In genomic region chr10:22854935-22855421, GRCh38 we compare ENCODE assay signal across 17 cellular contexts.
DNase-seq lines count a peak whose midpoint lies in the region; ATAC-seq and TF ChIP-seq lines count a peak whose summit lies in the region.
"Had no signal": no experiment of that assay in that cellular context is flagged by ENCODE, and none has a peak within 500 bp of the region (broad histone marks: within the 10 kb centered on the region; RNA-seq: fewer than 3 reads in every experiment).

No MANE protein-coding gene starts in this region.

- no peaks in the 10 kb centered on the region for H3K27me3 ChIP-seq in heart right ventricle
- H3K27me3 ChIP-seq in thoracic aorta (replicated peaks; ENCODE audit: insufficient read depth), result no peaks in the 10 kb centered on the region

- peaks cover 0 to 25% (median 16%) of the 10 kb centered on the region in 9 donors for H3K4me1 ChIP-seq in heart right ventricle
- H3K4me1 ChIP-seq in thoracic aorta (ENCODE audit: control insufficient read depth in 1 of 2, low read depth in 2 of 2), result peaks cover 8 to 27% of the 10 kb centered on the region in 2 donors

- no peak overlapping the region for H3K4me3 ChIP-seq in heart right ventricle
- H3K4me3 ChIP-seq in thoracic aorta, result no peak overlapping the region
- H3K4me3 ChIP-seq: lung, skin epidermis had no signal

- H3K9me3 ChIP-seq in heart right ventricle (no peaks in the 10 kb centered on the region), thoracic aorta (no peaks in the 10 kb centered on the region)

- TF ChIP-seq CTCF in VCaP (conservative IDR thresholded peaks at IDR 0.05) (peak; percentile 46), heart right ventricle (IDR thresholded peaks at IDR 0.05) (peak in 5 of 9 donors; percentile 24 to 47 (median 39)), thoracic aorta (IDR thresholded peaks at IDR 0.05) (no peak)

- H3K36me3 ChIP-seq in heart right ventricle (no peaks in the 10 kb centered on the region), thoracic aorta (no peaks in the 10 kb centered on the region)

- H3K27ac ChIP-seq in VCaP (no peak overlapping the region), heart right ventricle (peak overlapping the region in 7 of 10 donors; percentile 25 to 76 (median 68)), thoracic aorta (peak overlapping the region in 1 of 2 donors; percentile 16), caudate nucleus (ENCODE audit: low read depth, low read length) (no peak overlapping the region)
- H3K27ac ChIP-seq: epithelial cell of prostate, skin epidermis had no signal

- 25 to 28% methylated on average over 4 of the region's 4 CpGs for WGBS in heart right ventricle, 2 donors

- DNase-seq in LHCN-M2 (ENCODE audit: low read depth) (peak; percentile 43), heart right ventricle (peak in 1 of 2 donors; percentile 6), thoracic aorta (ENCODE audit: low spot score) (no peak), hippocampal formation (lab: John Stamatoyannopoulos, UW) (no peak), KG1 (lab: John Stamatoyannopoulos, UW) (no peak), caudate nucleus (lab: John Stamatoyannopoulos, UW) (no peak)
- no peak for DNase-seq in activated CD8-positive, alpha-beta memory T cell treated with anti-CD3 and anti-CD28 coated beads, Interleukin-2, amount 50 U/mL, for 48 hours
- DNase-seq: activated naive CD4-positive, alpha-beta T cell treated with anti-CD3 and anti-CD28 coated beads for 36 hours; CD8-positive, alpha-beta memory T cell; NCI-H187 treated with DMSO at 0.1 percent for 48 hours; NCI-H774; SIG-M5; stimulated activated naive CD8-positive, alpha-beta T cell treated with anti-CD3 and anti-CD28 coated beads, Interleukin-15, amount 100 ng/mL, for 72 hours had no signal

- intact Hi-C loops in heart right ventricle (cut with DNase I), result loop anchor here in 1 of 10 donors (10.0 kb wide), 1 partner anchor 140 kb away; the partner anchor contains the start of gene PIP4K2A

- ATAC-seq in heart right ventricle (peak in 7 of 8 donors; percentile 46 to 98 (median 93)), thoracic aorta (ENCODE audit: insufficient number of reproducible peaks, low FRiP score, low read depth) (peak; percentile 69)
- ATAC-seq: stimulated activated naive CD8-positive, alpha-beta T cell treated with anti-CD3 and anti-CD28 coated beads, Interleukin-15, amount 100 ng/mL, for 72 hours had no signal

Comparison
In these comparisons a context has a peak if more than half of its experiments do, and no peak if none do; other contexts are left out.
1. H3K27ac ChIP-seq: peak in heart right ventricle (7 of 10); none in VCaP (single experiment) and caudate nucleus (single experiment).